ENCODE assay signal across 11 cellular contexts in the genomic region with DNA sequence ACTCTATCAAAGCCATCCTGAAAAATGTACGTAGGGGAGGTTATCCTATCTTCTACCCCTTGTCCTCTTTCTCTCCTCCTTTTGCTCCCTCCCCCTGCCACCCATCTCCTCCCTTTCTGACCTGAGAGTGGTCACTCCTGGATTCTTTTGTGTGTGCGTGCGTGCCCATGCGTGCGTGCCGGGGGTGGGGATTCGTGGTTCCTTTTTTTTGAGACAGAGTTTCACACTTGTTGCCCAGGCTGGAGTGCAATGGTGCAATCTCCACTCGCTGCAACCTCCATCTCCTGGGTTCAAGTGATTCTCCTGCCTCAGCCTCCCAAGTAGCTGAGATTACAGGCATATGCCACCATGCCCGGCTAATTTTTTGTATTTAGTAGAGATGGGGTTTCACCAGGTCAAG. TPM values are rescaled to one million over a fixed set of nuclear protein-coding genes. Genes with fewer than 3 reads are reported as not detected.
"Had no signal": no experiment of that assay in that cellular context is flagged by ENCODE, and none has a peak within 500 bp of the region (broad histone marks: within the 10 kb centered on the region; RNA-seq: fewer than 3 reads in every experiment).

No MANE protein-coding gene starts in this region.

RNA-seq across cellular contexts. Expression of a gene that starts 14.7 kb away (rescaled TPM):
- total RNA-seq: colonic mucosa, endothelial cell of umbilical vein, lower lobe of right lung, mesothelial cell of epicardium, osteocyte, renal cortical epithelial cell, right lobe of liver, stomach, suprapubic skin, thyroid gland, ureter had no signal
